In genomic region chr19:8515317-8515716, GRCh38 we compare ENCODE assay signal across 10 cellular contexts. TPM values are rescaled to one million over a fixed set of nuclear protein-coding genes. Genes with fewer than 3 reads are reported as not detected.
DNase-seq lines count a peak whose midpoint lies in the region; ATAC-seq lines count a peak whose summit lies in the region.
"Had no signal": no experiment of that assay in that cellular context is flagged by ENCODE, and none has a peak within 500 bp of the region (broad histone marks: within the 10 kb centered on the region; RNA-seq: fewer than 3 reads in every experiment).

No MANE protein-coding gene starts in this region.

- H3K36me3 ChIP-seq in mesenchymal stem cell (ENCODE audit: control insufficient read depth in 1 of 2, insufficient read depth in 2 of 2, low read depth in 1 of 2, low read length in 2 of 2) = peaks cover 6 to 28% of the 10 kb centered on the region in 2 experiments

- ATAC-seq in activated T-cell treated with anti-CD3 and anti-CD28 coated beads, Interleukin-2, amount 50 U/mL, for 4 hours = peak; percentile 15 to 38
- ATAC-seq in HG02623 (IDR thresholded peaks at IDR 0.05; ENCODE audit: unreplicated experiment) = no peak
- no peak for ATAC-seq in HG02870 (IDR thresholded peaks at IDR 0.05; ENCODE audit: unreplicated experiment)
- ATAC-seq: left cardiac atrium had no signal

- peak overlapping the region; percentile 14 for H4K8ac ChIP-seq in mesenchymal stem cell (ENCODE audit: low read length)

- peaks cover 23% of the 10 kb centered on the region for H3K79me1 ChIP-seq in mesenchymal stem cell (replicated peaks; ENCODE audit: low read length, poor library complexity, severe bottlenecking)

- H2BK120ac ChIP-seq in mesenchymal stem cell (ENCODE audit: low read depth, low read length) = no peak overlapping the region

- H2BK5ac ChIP-seq in mesenchymal stem cell (ENCODE audit: low read depth, low read length, poor library complexity, severe bottlenecking) = no peak overlapping the region

- no peaks in the 10 kb centered on the region for H3K27me3 ChIP-seq in mesenchymal stem cell (ENCODE audit: control insufficient read depth in 1 of 2, insufficient read depth in 1 of 2, low read length in 2 of 2)

- no peak overlapping the region for H3K14ac ChIP-seq in mesenchymal stem cell (ENCODE audit: low read length in 2 of 2)

- H3K27ac ChIP-seq in mesenchymal stem cell (ENCODE audit: low read length, poor library complexity, severe bottlenecking) = no peak overlapping the region

- H3K4me1 ChIP-seq in mesenchymal stem cell (ENCODE audit: control insufficient read depth, insufficient read depth, low read depth, low read length) = peaks cover 19% of the 10 kb centered on the region

- intact Hi-C loops in posterior vena cava (cut with DNase I) = loop anchor here in 1 of 2 donors (10.0 kb wide), 1 partner anchor 171 kb away; the partner anchor contains the start of gene KANK3

- no peak overlapping the region for H2AK5ac ChIP-seq in mesenchymal stem cell (ENCODE audit: low read length, severe bottlenecking)

- WGBS in mesenchymal stem cell = 94% methylated on average over 10 of the region's 11 CpGs

- H2BK15ac ChIP-seq in mesenchymal stem cell (ENCODE audit: low read depth, poor library complexity, severe bottlenecking) = no peak overlapping the region

- no peaks in the 10 kb centered on the region for H3K9me3 ChIP-seq in mesenchymal stem cell (ENCODE audit: control insufficient read depth, low read length)

- DNase-seq in AML-193 (lab: John Stamatoyannopoulos, UW) (peak; percentile 89 to 90), SKM-1 (lab: John Stamatoyannopoulos, UW; ENCODE audit: unreplicated experiment) (peak; percentile 79), mesenchymal stem cell (no peak), NCI-H1417 treated with DMSO at 0.1 percent for 48 hours (lab: John Stamatoyannopoulos, UW) (no peak), posterior vena cava (ENCODE audit: low spot score) (no peak)
- peak; percentile 40 for DNase-seq in activated T-cell treated with anti-CD3 and anti-CD28 coated beads, Interleukin-2, amount 50 U/mL, for 4 hours
- DNase-seq: left cardiac atrium, NCI-H1092 treated with DMSO at 0.1 percent for 48 hours had no signal

- H2BK12ac ChIP-seq in mesenchymal stem cell (ENCODE audit: low read length in 2 of 2) = peak overlapping the region; percentile 61 to 68

- H3K4me3 ChIP-seq in mesenchymal stem cell (ENCODE audit: insufficient read depth in 1 of 2, low read depth in 1 of 2, low read length in 2 of 2) = no peak overlapping the region

- H3K18ac ChIP-seq in mesenchymal stem cell (ENCODE audit: low read depth in 1 of 2, low read length in 2 of 2) = no peak overlapping the region

- H3K23ac ChIP-seq in mesenchymal stem cell (ENCODE audit: low read length in 2 of 2) = no peak overlapping the region

- H3K4me2 ChIP-seq in mesenchymal stem cell (ENCODE audit: low read length, poor library complexity, severe bottlenecking) = no peak overlapping the region

- peak overlapping the region; percentile 62 for H4K91ac ChIP-seq in mesenchymal stem cell (ENCODE audit: low read length)

- H3K4ac ChIP-seq in mesenchymal stem cell (ENCODE audit: low read depth in 1 of 2, low read length in 2 of 2) = no peak overlapping the region

- H3K9me3 Mint-ChIP-seq in activated T-cell treated with anti-CD3 and anti-CD28 coated beads, Interleukin-2, amount 50 U/mL, for 4 hours = no peaks in the 10 kb centered on the region

- no peaks in the 10 kb centered on the region for H3K27me3 Mint-ChIP-seq in activated T-cell treated with anti-CD3 and anti-CD28 coated beads, Interleukin-2, amount 50 U/mL, for 4 hours (ENCODE audit: low read depth)

- no peak overlapping the region for H3K9ac ChIP-seq in mesenchymal stem cell (ENCODE audit: low read length)

- H3K36me3 Mint-ChIP-seq in activated T-cell treated with anti-CD3 and anti-CD28 coated beads, Interleukin-2, amount 50 U/mL, for 4 hours (ENCODE audit: insufficient read depth) = no peaks in the 10 kb centered on the region

- peaks cover 61% of the 10 kb centered on the region for H3K4me1 Mint-ChIP-seq in activated T-cell treated with anti-CD3 and anti-CD28 coated beads, Interleukin-2, amount 50 U/mL, for 4 hours (ENCODE audit: low read depth)

- no peak overlapping the region for H2AFZ ChIP-seq in mesenchymal stem cell (ENCODE audit: low read depth, low read length)

- peak overlapping the region; percentile 94 for H3K4me3 Mint-ChIP-seq in activated T-cell treated with anti-CD3 and anti-CD28 coated beads, Interleukin-2, amount 50 U/mL, for 4 hours

RNA-seq across cellular contexts. Expression of gene ZNF414, which starts 1.4 kb away (rescaled TPM):
- 10 to 100 TPM; 27.8 to 31.2 (median 29.4) TPM for total RNA-seq in activated T-cell treated with anti-CD3 and anti-CD28 coated beads, Interleukin-2, amount 50 U/mL, for 4 hours
- polyA plus RNA-seq in mesenchymal stem cell (2013, experiment 1 of 2) = 21.2 TPM
- 19.1 TPM for polyA plus RNA-seq in mesenchymal stem cell (2013, experiment 2 of 2)
- 10 to 100 TPM; 15.9 to 16.0 TPM for total RNA-seq in posterior vena cava

RNA-seq across cellular contexts. Expression of gene PRAM1, which starts 12.9 kb away (rescaled TPM):
- under 1 TPM in 1 of 3 donors, not detected in 2; 0.13 TPM for total RNA-seq in activated T-cell treated with anti-CD3 and anti-CD28 coated beads, Interleukin-2, amount 50 U/mL, for 4 hours
- 0.03 TPM for polyA plus RNA-seq in mesenchymal stem cell (2013, experiment 1 of 2)
- polyA plus RNA-seq in mesenchymal stem cell (2013, experiment 2 of 2) = not detected
- total RNA-seq in posterior vena cava = 1 to 10 TPM; 1.5 to 2.6 TPM

Comparison
In these comparisons a context has a peak if more than half of its experiments do, and no peak if none do; other contexts are left out.
1. DNase-seq: peak in AML-193 (2 of 2), SKM-1 (single experiment) and activated T-cell treated with anti-CD3 and anti-CD28 coated beads, Interleukin-2, amount 50 U/mL, for 4 hours (single experiment); none in mesenchymal stem cell (single experiment), NCI-H1417 treated with DMSO at 0.1 percent for 48 hours (single experiment) and posterior vena cava (single experiment).
2. ATAC-seq: peak in activated T-cell treated with anti-CD3 and anti-CD28 coated beads, Interleukin-2, amount 50 U/mL, for 4 hours (2 of 2); none in HG02623 (single experiment) and HG02870 (single experiment).